In the genomic region with DNA sequence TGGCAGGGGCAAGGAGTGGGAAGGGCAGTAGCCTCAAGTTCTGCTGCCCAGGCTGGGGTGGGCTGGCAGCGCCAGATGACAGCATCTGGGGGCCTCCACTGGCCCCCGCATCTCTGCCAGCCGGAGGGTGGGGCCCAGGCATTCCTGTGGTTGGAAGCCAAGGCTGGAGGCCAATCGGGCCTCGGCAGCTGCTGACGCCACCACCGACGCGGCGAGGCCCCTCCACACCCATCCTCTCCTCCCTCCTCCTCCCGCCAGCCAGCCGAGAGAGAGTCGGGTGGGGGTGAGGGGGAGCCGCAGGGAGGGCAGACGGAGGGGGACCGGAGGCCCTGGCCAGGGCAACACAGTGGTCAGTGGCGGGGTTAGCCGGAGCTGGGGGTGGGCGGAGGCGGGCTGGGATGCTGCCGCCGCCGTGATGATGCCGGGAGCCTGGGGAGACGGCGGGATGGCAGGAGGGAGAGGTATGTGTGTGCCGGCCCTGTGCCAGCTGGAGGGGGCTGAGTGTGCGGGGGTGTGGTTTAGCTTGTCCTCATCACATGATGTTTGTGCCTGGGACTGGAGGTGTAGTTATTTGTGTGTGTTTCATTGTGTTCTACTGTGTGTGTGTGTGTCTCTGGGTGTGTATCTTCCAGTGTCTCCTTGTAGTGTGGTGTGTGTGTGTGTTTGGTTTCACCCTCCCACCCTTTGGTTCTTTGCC, we compare ENCODE assay signal across 9 cellular contexts. TPM values are rescaled to one million over a fixed set of nuclear protein-coding genes. Genes with fewer than 3 reads are reported as not detected.
DNase-seq lines count a peak whose midpoint lies in the region; TF ChIP-seq lines count a peak whose summit lies in the region.
"Had no signal": no experiment of that assay in that cellular context is flagged by ENCODE, and none has a peak within 500 bp of the region (broad histone marks: within the 10 kb centered on the region; RNA-seq: fewer than 3 reads in every experiment).

No MANE protein-coding gene starts in this region.

- H4K20me1 ChIP-seq in hepatocyte (ENCODE audit: insufficient read depth, poor library complexity, severe bottlenecking) = peaks cover 6% of the 10 kb centered on the region

- peaks cover 16% of the 10 kb centered on the region for H3K4me1 ChIP-seq in hepatocyte (ENCODE audit: insufficient read depth)

- H3K36me3 ChIP-seq in hepatocyte (replicated peaks; ENCODE audit: insufficient read depth, low read depth) = no peaks in the 10 kb centered on the region

- H3K4me2 ChIP-seq in hepatocyte = peak overlapping the region; percentile 77

- DNase-seq in NCI-H1417 (lab: John Stamatoyannopoulos, UW) = peak; percentile 30 to 76 (median 62)
- no peak for DNase-seq in NCI-H1417 treated with DMSO at 0.1 percent for 48 hours (lab: John Stamatoyannopoulos, UW)
- DNase-seq in astrocyte of the hippocampus (ENCODE audit: low read depth, low spot score) = peak; percentile 99
- peak; percentile 89 for DNase-seq in hepatocyte (ENCODE audit: low spot score)
- peak; percentile 81 for DNase-seq in skeletal muscle cell (ENCODE audit: low read depth)
- DNase-seq in GM20000 (ENCODE audit: low spot score) = no peak
- DNase-seq in stimulated activated naive CD4-positive, alpha-beta T cell (lab: John Stamatoyannopoulos, UW) = no peak
- no peak for DNase-seq in iPS-NIHi7 (ENCODE audit: extremely low spot score)
- DNase-seq: activated B cell treated with CpG ODN at 0.5 μM for 24 hours had no signal

- H3K9me3 ChIP-seq in hepatocyte (ENCODE audit: low read depth) = no peaks in the 10 kb centered on the region

- TF ChIP-seq CTCF in hepatocyte (IDR thresholded peaks at IDR 0.05; ENCODE audit: poor library complexity) (no peak), GM20000 (IDR thresholded peaks at IDR 0.05; ENCODE audit: extremely low read depth, missing control alignments) (no peak)

- peak overlapping the region; percentile 96 for H3K27ac ChIP-seq in hepatocyte

- H2AFZ ChIP-seq in hepatocyte = no peak overlapping the region

- WGBS in hepatocyte (ENCODE audit: low lambda C conversion rate, missing lambda C conversion rate) = 59% methylated on average over 4 of the region's 28 CpGs

- peak overlapping the region; percentile 14 for H3K4me3 ChIP-seq in hepatocyte
- peak overlapping the region; percentile 53 for H3K4me3 ChIP-seq in skeletal muscle cell (ENCODE audit: low read depth, low read length)

- H3K9me2 ChIP-seq in hepatocyte (replicated peaks; ENCODE audit: insufficient read depth) = no peaks in the 10 kb centered on the region

- H3K79me2 ChIP-seq in hepatocyte = no peaks in the 10 kb centered on the region

- H3K27me3 ChIP-seq in hepatocyte = no peaks in the 10 kb centered on the region

RNA-seq across cellular contexts. Expression of gene ARHGAP23, which starts 36.6 kb away (rescaled TPM):
- 7.3 and 16.0 TPM in 2 replicates for total RNA-seq in hepatocyte
- 30.0 and 32.8 TPM in 2 replicates for polyA plus RNA-seq in hepatocyte

Comparison
In these comparisons a context has a peak if more than half of its experiments do, and no peak if none do; other contexts are left out.
1. DNase-seq: peak in NCI-H1417 (3 of 3), astrocyte of the hippocampus (single experiment), hepatocyte (single experiment) and skeletal muscle cell (single experiment); none in NCI-H1417 treated with DMSO at 0.1 percent for 48 hours (single experiment), GM20000 (single experiment), stimulated activated naive CD4-positive, alpha-beta T cell (0 of 6) and iPS-NIHi7 (single experiment).